ENCODE assay signal across 21 cellular contexts in the genomic region with DNA sequence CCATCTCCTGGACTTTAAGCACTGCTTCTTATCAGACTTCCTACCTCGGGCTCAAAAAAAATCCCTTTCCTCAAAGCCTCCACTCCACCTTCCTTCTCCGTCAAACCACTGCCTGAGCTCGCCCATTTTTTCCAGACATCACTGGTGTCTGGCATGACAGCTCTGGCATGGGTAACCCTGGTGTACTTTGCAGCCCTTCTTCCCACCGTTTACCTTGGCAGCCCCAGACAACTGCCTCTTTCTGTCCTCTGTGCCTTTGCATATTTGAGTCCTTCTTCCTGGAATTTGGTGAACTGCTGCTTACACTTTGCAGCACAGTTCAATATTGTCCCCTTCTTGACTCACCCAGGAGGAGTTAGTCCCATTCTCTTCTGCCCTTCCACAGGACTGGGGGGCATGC.
"Had no signal": no experiment of that assay in that cellular context is flagged by ENCODE, and none has a peak within 500 bp of the region (broad histone marks: within the 10 kb centered on the region; RNA-seq: fewer than 3 reads in every experiment).

No MANE protein-coding gene starts in this region.

- H3K36me3 ChIP-seq: esophagus squamous epithelium, gastroesophageal sphincter, heart left ventricle, left lung, lower lobe of right lung had no signal

- H3K4me3 Mint-ChIP-seq: immature natural killer cell, mesothelial cell of epicardium had no signal

- H3K9me3 Mint-ChIP-seq: mesothelial cell of epicardium had no signal

- H3K9me3 ChIP-seq: esophagus squamous epithelium, gastroesophageal sphincter, heart left ventricle, left lung, lower lobe of right lung had no signal

- H3K27ac Mint-ChIP-seq: immature natural killer cell, mesothelial cell of epicardium had no signal

- ATAC-seq: gastroesophageal sphincter, left colon, left lung had no signal

- DNase-seq: dermis blood vessel endothelial cell; dorsolateral prefrontal cortex; effector CD4-positive, alpha-beta T cell; effector memory CD4-positive, alpha-beta T cell; esophagus squamous epithelium; foreskin fibroblast; heart left ventricle; hypothalamus; immature natural killer cell; islet precursor cell; kidney; kidney glomerular epithelial cell; left colon; left lung; left ventricle myocardium superior; lower lobe of right lung; mesenchymal stem cell had no signal

- H3K4me3 ChIP-seq: coronary artery, dorsolateral prefrontal cortex, esophagus squamous epithelium, gastroesophageal sphincter, heart left ventricle, hepatocyte, left lung, lower lobe of right lung had no signal

- H3K4me1 Mint-ChIP-seq: immature natural killer cell, mesothelial cell of epicardium had no signal

- H3K27ac ChIP-seq: coronary artery, dorsolateral prefrontal cortex, esophagus squamous epithelium, gastroesophageal sphincter, heart left ventricle, hepatocyte, left lung, lower lobe of right lung had no signal

- H3K27me3 ChIP-seq: esophagus squamous epithelium, heart left ventricle, hepatocyte had no signal

- H3K4me1 ChIP-seq: esophagus squamous epithelium, gastroesophageal sphincter, left lung, lower lobe of right lung had no signal
